ENCODE assay signal across 29 cellular contexts in genomic region chr12:57033428-57033827, GRCh38. TPM values are rescaled to one million over a fixed set of nuclear protein-coding genes. Genes with fewer than 3 reads are reported as not detected.
"Had no signal": no experiment of that assay in that cellular context is flagged by ENCODE, and none has a peak within 500 bp of the region (broad histone marks: within the 10 kb centered on the region; RNA-seq: fewer than 3 reads in every experiment).

No MANE protein-coding gene starts in this region.

- H3K36me3 ChIP-seq: heart right ventricle, left lung, lower lobe of right lung, neural progenitor cell, spleen, tibial nerve had no signal

- H3K27me3 ChIP-seq: left lung, neural progenitor cell, spleen, tibial nerve had no signal

- H3K9me3 ChIP-seq: heart right ventricle, left lung, lower lobe of right lung, spleen, tibial nerve had no signal

- H3K4me3 Mint-ChIP-seq: activated CD8-positive, alpha-beta T cell treated with anti-CD3 and anti-CD28 coated beads for 36 hours; activated naive CD4-positive, alpha-beta T cell treated with anti-CD3 and anti-CD28 coated beads, Interleukin-2, amount 50 U/mL, for 24 hours; activated naive CD8-positive, alpha-beta T cell treated with anti-CD3 and anti-CD28 coated beads, Interleukin-2, amount 50 U/mL, for 24 hours; natural killer cell; neural progenitor cell; T-helper 1 cell treated with Interleukin-12 subunit alpha and Interleukin-12 subunit beta and Interleukin-4 antibody, amounts not matched to agents 30 μg/mL and 1 μg/mL, for 36 hours; WTC11 had no signal

- H3K27ac ChIP-seq: coronary artery, dorsolateral prefrontal cortex, heart right ventricle, left lung, lower lobe of right lung, neural progenitor cell, spleen, tibial nerve had no signal

- H3K4me3 ChIP-seq: coronary artery, dorsolateral prefrontal cortex, heart right ventricle, left lung, lower lobe of right lung, neural progenitor cell, spleen, tibial nerve had no signal

- H3K4me2 ChIP-seq: neural progenitor cell had no signal

- H3K9ac ChIP-seq: neural progenitor cell had no signal

- H2AFZ ChIP-seq: neural progenitor cell had no signal

- ATAC-seq: activated CD8-positive, alpha-beta T cell treated with anti-CD3 and anti-CD28 coated beads for 36 hours; activated naive CD8-positive, alpha-beta T cell treated with anti-CD3 and anti-CD28 coated beads, Interleukin-2, amount 50 U/mL, for 24 hours; heart right ventricle; left lung; lower lobe of right lung; natural killer cell; right cardiac atrium; WTC11 had no signal

- H3K36me3 Mint-ChIP-seq: activated naive CD4-positive, alpha-beta T cell treated with anti-CD3 and anti-CD28 coated beads, Interleukin-2, amount 50 U/mL, for 24 hours; natural killer cell; neural progenitor cell; WTC11 had no signal

- H3K27me3 Mint-ChIP-seq: activated CD8-positive, alpha-beta T cell treated with anti-CD3 and anti-CD28 coated beads for 36 hours; activated naive CD4-positive, alpha-beta T cell treated with anti-CD3 and anti-CD28 coated beads, Interleukin-2, amount 50 U/mL, for 24 hours; activated naive CD8-positive, alpha-beta T cell treated with anti-CD3 and anti-CD28 coated beads, Interleukin-2, amount 50 U/mL, for 24 hours had no signal

- DNase-seq: activated CD4-positive, alpha-beta T cell treated with anti-CD3 and anti-CD28 coated beads, Interleukin-2, amount 50 U/mL, for 1 hour; activated CD8-positive, alpha-beta T cell treated with anti-CD3 and anti-CD28 coated beads for 36 hours; activated naive CD8-positive, alpha-beta T cell treated with anti-CD3 and anti-CD28 coated beads, Interleukin-2, amount 50 U/mL, for 24 hours; activated T-cell treated with anti-CD3 and anti-CD28 coated beads, Interleukin-2, amount 50 U/mL, for 48 hours; amygdala; dorsolateral prefrontal cortex; effector memory CD4-positive, alpha-beta T cell; heart right ventricle; kidney glomerular epithelial cell; left lung; lower lobe of right lung; mesendoderm; natural killer cell; occipital lobe; right cardiac atrium; spleen; stimulated activated naive CD4-positive, alpha-beta T cell; T-helper 9 cell had no signal

- H3K4me1 ChIP-seq: tibial nerve had no signal

- H3K9me3 Mint-ChIP-seq: activated CD8-positive, alpha-beta T cell treated with anti-CD3 and anti-CD28 coated beads for 36 hours; activated naive CD4-positive, alpha-beta T cell treated with anti-CD3 and anti-CD28 coated beads, Interleukin-2, amount 50 U/mL, for 24 hours; activated naive CD8-positive, alpha-beta T cell treated with anti-CD3 and anti-CD28 coated beads, Interleukin-2, amount 50 U/mL, for 24 hours; activated T-helper 2 cell treated with anti-CD3 and anti-CD28 coated beads, Interferon-gamma antibody, Interleukin-2, Interleukin-4, amounts not matched to agents 10 μg/mL and 5 μg/mL and 100 μg/mL, durations not matched to agents 14 hours and 24 hours and 36 hours; natural killer cell; neural progenitor cell; T-helper 1 cell treated with Interleukin-12 subunit alpha and Interleukin-12 subunit beta and Interleukin-4 antibody, amounts not matched to agents 30 μg/mL and 1 μg/mL, for 36 hours; WTC11 had no signal

- H3K27ac Mint-ChIP-seq: activated CD8-positive, alpha-beta T cell treated with anti-CD3 and anti-CD28 coated beads for 36 hours; activated naive CD8-positive, alpha-beta T cell treated with anti-CD3 and anti-CD28 coated beads, Interleukin-2, amount 50 U/mL, for 24 hours; activated T-helper 2 cell treated with anti-CD3 and anti-CD28 coated beads, Interferon-gamma antibody, Interleukin-2, Interleukin-4, amounts not matched to agents 10 μg/mL and 5 μg/mL and 100 μg/mL, durations not matched to agents 14 hours and 24 hours and 36 hours; natural killer cell; neural progenitor cell; T-helper 1 cell treated with Interleukin-12 subunit alpha and Interleukin-12 subunit beta and Interleukin-4 antibody, amounts not matched to agents 30 μg/mL and 1 μg/mL, for 36 hours; WTC11 had no signal

RNA-seq across cellular contexts. Expression of gene MYO1A, which starts 16.5 kb away (rescaled TPM):
- total RNA-seq: glomerular endothelial cell, occipital lobe, temporal lobe had no signal

RNA-seq across cellular contexts. Expression of gene TAC3, which starts 17.1 kb away (rescaled TPM):
- total RNA-seq: activated T-helper 2 cell treated with anti-CD3 and anti-CD28 coated beads, Interferon-gamma antibody, Interleukin-2, Interleukin-4, amounts not matched to agents 10 μg/mL and 5 μg/mL and 100 μg/mL, durations not matched to agents 14 hours and 24 hours and 36 hours; cerebellum; glomerular endothelial cell; heart right ventricle; left lung; lower lobe of right lung; mononuclear cell; natural killer cell; right cardiac atrium; spleen; tibial nerve had no signal
- polyA plus RNA-seq: heart right ventricle, right cardiac atrium had no signal
